ENCODE assay signal across 13 cellular contexts in genomic region chr12:75684678-75685620, GRCh38.
DNase-seq lines count a peak whose midpoint lies in the region; ATAC-seq, FAIRE-seq and TF ChIP-seq lines count a peak whose summit lies in the region.
"Had no signal": no experiment of that assay in that cellular context is flagged by ENCODE, and none has a peak within 500 bp of the region (broad histone marks: within the 10 kb centered on the region; RNA-seq: fewer than 3 reads in every experiment).

No MANE protein-coding gene starts in this region.

- H4K20me1 ChIP-seq in IMR-90 (ENCODE audit: insufficient read depth, low read length) (no peaks in the 10 kb centered on the region), keratinocyte (ENCODE audit: control insufficient read depth, extremely low read depth, insufficient read depth, low read length) (no peaks in the 10 kb centered on the region)

- H2AFZ ChIP-seq in IMR-90 (replicated peaks; ENCODE audit: low read length, poor library complexity) (no peak overlapping the region), keratinocyte (ENCODE audit: control insufficient read depth, low read length) (no peak overlapping the region)

- intact Hi-C loops in IMR-90 (cut with micrococcal nuclease) (loop anchor here (2.0 kb wide), 1 partner anchor 40 kb away; no protein-coding TSS in a partner anchor), dorsolateral prefrontal cortex (cut with DNase I) (no loop called here)

- TF ChIP-seq POLR2A in IMR-90 (IDR thresholded peaks at IDR 0.05; ENCODE audit: low read depth, low read length): no peak

- H3K79me2 ChIP-seq in keratinocyte (ENCODE audit: control insufficient read depth, insufficient read depth, low read length): no peaks in the 10 kb centered on the region

- H3K27me3 ChIP-seq in IMR-90 (ENCODE audit: control insufficient read depth, insufficient read depth, low read length) (no peaks in the 10 kb centered on the region), keratinocyte (ENCODE audit: control insufficient read depth, extremely low read depth, insufficient read depth, low read length) (no peaks in the 10 kb centered on the region), dorsolateral prefrontal cortex (no peaks in the 10 kb centered on the region)

- WGBS in IMR-90 (ENCODE audit: extremely low coverage in 2 of 2, insufficient read length in 1 of 2), 2 experiments: no CpG with 5 or more reads among the region's 5 CpGs

- dilution Hi-C loops in IMR-90 (cut with HindIII; ENCODE audit: low sequenced_read_pairs, unreplicated experiment) (no loop called here), keratinocyte (cut with MboI; ENCODE audit: extremely low pct_ligation_motif_present, low sequenced_read_pairs) (no loop called here)

- H2BK20ac ChIP-seq in IMR-90 (ENCODE audit: low read depth, low read length): peak overlapping the region; percentile 87

- peak overlapping the region; percentile 78 for H2BK120ac ChIP-seq in IMR-90 (ENCODE audit: low read depth, low read length)

- peak overlapping the region; percentile 83; the same call in 1 of the 2 replicates for H4K91ac ChIP-seq in IMR-90 (ENCODE audit: insufficient read depth, low read depth, low read length)

- peak overlapping the region; percentile 51; the same call in 1 of the 2 replicates for H2AK5ac ChIP-seq in IMR-90 (ENCODE audit: low read depth, low read length)

- H3K36me3 Mint-ChIP-seq in chondrocyte (ENCODE audit: low read depth): peaks cover 7% of the 10 kb centered on the region

- peak overlapping the region; percentile 21; the same call in 1 of the 2 replicates for H3K23ac ChIP-seq in IMR-90 (ENCODE audit: low read depth, low read length)

- peaks cover 0 to 6% of the 10 kb centered on the region in 2 experiments; a peak in 2 of 4 replicates for H3K79me1 ChIP-seq in IMR-90 (ENCODE audit: low read depth in 1 of 2, low read length in 2 of 2)

- peak overlapping the region; percentile 7; the same call in 1 of the 2 replicates for H3K9ac ChIP-seq in IMR-90 (ENCODE audit: low read depth, low read length)
- H3K9ac ChIP-seq in keratinocyte (ENCODE audit: control insufficient read depth, extremely low read depth, insufficient read depth, low read length): peak overlapping the region; percentile 63

- no peaks in the 10 kb centered on the region for H3K27me3 Mint-ChIP-seq in chondrocyte (ENCODE audit: low read depth)

- H3K27ac Mint-ChIP-seq in chondrocyte (ENCODE audit: unreplicated experiment): no peak overlapping the region

- H3K4me1 ChIP-seq in IMR-90 (ENCODE audit: control insufficient read depth, insufficient read depth, low read length): peaks cover 4% of the 10 kb centered on the region; the same call in 1 of the 2 replicates
- H3K4me1 ChIP-seq in keratinocyte (ENCODE audit: control insufficient read depth, extremely low read depth, insufficient read depth, low read length): peaks cover 36% of the 10 kb centered on the region

- H2BK15ac ChIP-seq in IMR-90 (ENCODE audit: low read depth, low read length): peak overlapping the region; percentile 54; the same call in 2 of the 3 replicates

- H3K4me3 ChIP-seq in IMR-90 (ENCODE audit: insufficient read depth, low read depth, low read length): peak overlapping the region; percentile 14; the same call in 1 of the 2 replicates
- peak overlapping the region in 1 of 3 experiments; percentile 12 for H3K4me3 ChIP-seq in keratinocyte (ENCODE audit: control insufficient read depth in 2 of 3, extremely low read depth in 1 of 3, insufficient read depth in 2 of 3, low read depth in 1 of 3, low read length in 3 of 3)
- H3K4me3 ChIP-seq in dorsolateral prefrontal cortex: no peak overlapping the region

- H3K9me1 ChIP-seq in IMR-90 (ENCODE audit: insufficient read depth, low read length) (peaks cover 3% of the 10 kb centered on the region), keratinocyte (ENCODE audit: control insufficient read depth, extremely low read depth, insufficient read depth, low read length) (no peaks in the 10 kb centered on the region)

- H3K36me3 ChIP-seq in IMR-90 (ENCODE audit: control insufficient read depth, insufficient read depth, low read length) (no peaks in the 10 kb centered on the region), keratinocyte (ENCODE audit: control insufficient read depth in 2 of 2, extremely low read depth in 1 of 2, insufficient read depth in 2 of 2, low read length in 2 of 2) (peaks cover 0 to 4% of the 10 kb centered on the region in 2 experiments)

- H3K4ac ChIP-seq in IMR-90 (ENCODE audit: low read depth, low read length): peak overlapping the region; percentile 76; the same call in 1 of the 2 replicates

- CTCF ChIA-PET in IMR-90 (lab: Yijun Ruan, JAX): no interaction called here

- peak overlapping the region; percentile 77 for H4K5ac ChIP-seq in IMR-90 (ENCODE audit: low read depth, low read length)

- in situ Hi-C loops in IMR-90 (cut with MboI; ENCODE audit: low sequenced_read_pairs): no loop called here

- H3K27ac ChIP-seq in IMR-90 (ENCODE audit: insufficient read depth, low read length) (peak overlapping the region; percentile 85), keratinocyte (ENCODE audit: control insufficient read depth, insufficient read depth, low read length) (peak overlapping the region; percentile 93), dorsolateral prefrontal cortex (no peak overlapping the region)
- H3K27ac ChIP-seq: C4-2B had no signal

- H4K8ac ChIP-seq in IMR-90 (ENCODE audit: low read depth in 2 of 2, low read length in 2 of 2): peak overlapping the region in 1 of 2 experiments; percentile 81; a peak in 3 of 4 replicates

- peaks cover 3% of the 10 kb centered on the region for H3K9me3 Mint-ChIP-seq in chondrocyte (ENCODE audit: low read depth)

- H2BK5ac ChIP-seq in IMR-90 (ENCODE audit: low read depth, low read length, poor library complexity, severe bottlenecking): peak overlapping the region; percentile 96

- peak overlapping the region; percentile 51 for H3K14ac ChIP-seq in IMR-90 (replicated peaks; ENCODE audit: low read depth, low read length)

- no peak overlapping the region for H3K4me3 Mint-ChIP-seq in chondrocyte (ENCODE audit: unreplicated experiment)

- DNase-seq in AG08396 (ENCODE audit: low spot score): peak; percentile 16
- peak; percentile 86 for DNase-seq in IMR-90
- DNase-seq in amniotic epithelial cell (ENCODE audit: low read depth): peak; percentile 99
- DNase-seq in keratinocyte (ENCODE audit: low read depth, low spot score): peak; percentile 89
- no peak for DNase-seq in dorsolateral prefrontal cortex
- DNase-seq in GM19238 (ENCODE audit: insufficient read length, low spot score): no peak
- no peak for DNase-seq in chondrocyte (ENCODE audit: low spot score)
- DNase-seq: caudate nucleus, NCI-H1092 treated with DMSO at 0.1 percent for 48 hours, T-helper 9 cell had no signal

- no peak for TF ChIP-seq CTCF in IMR-90 (conservative IDR thresholded peaks at IDR 0.05; ENCODE audit: low read depth, low read length)
- TF ChIP-seq CTCF in keratinocyte (optimal IDR thresholded peaks at IDR 0.05 in 1 of 3, IDR thresholded peaks at IDR 0.05 in 1 of 3, conservative IDR thresholded peaks at IDR 0.05 in 1 of 3; ENCODE audit: extremely low read depth in 1 of 3, insufficient read depth in 2 of 3, low read length in 3 of 3): no peak
- TF ChIP-seq CTCF in dorsolateral prefrontal cortex (IDR thresholded peaks at IDR 0.05 in 54 of 56, conservative IDR thresholded peaks at IDR 0.05 in 2 of 56; ENCODE audit: low read depth in 1 of 56, partially characterized antibody in 56 of 56): no peak
- no peak for TF ChIP-seq CTCF in chondrocyte (IDR thresholded peaks at IDR 0.05)

- H3K4me1 Mint-ChIP-seq in chondrocyte (ENCODE audit: low read depth): peaks cover 11% of the 10 kb centered on the region

- TF ChIP-seq RAD21 in IMR-90 (IDR thresholded peaks at IDR 0.05; ENCODE audit: low read length): peak; percentile 9; the same call in 1 of the 2 replicates

- FAIRE-seq in keratinocyte (lab: Jason Lieb, UNC): peak; percentile 97
- FAIRE-seq: frontal cortex had no signal

- peak overlapping the region; percentile 61; the same call in 1 of the 2 replicates for H3K4me2 ChIP-seq in IMR-90 (ENCODE audit: low read depth, low read length)
- peak overlapping the region; percentile 64 for H3K4me2 ChIP-seq in keratinocyte (ENCODE audit: control insufficient read depth, extremely low read depth, insufficient read depth, low read depth, low read length)

- BruUV-seq in IMR-90 (replicated peaks; lab: Mats Ljungman, UMichigan): TSS peak; percentile 99

- H3K9me3 ChIP-seq in IMR-90 (ENCODE audit: control insufficient read depth, insufficient read depth, low read length): no peaks in the 10 kb centered on the region
- H3K9me3 ChIP-seq in keratinocyte (ENCODE audit: control insufficient read depth, low read depth, low read length): no peaks in the 10 kb centered on the region

- H2AK9ac ChIP-seq in IMR-90 (replicated peaks; ENCODE audit: low read depth, low read length, poor library complexity): no peak overlapping the region

- peak; percentile 84 for ATAC-seq in IMR-90 (ENCODE audit: low read depth)
- no peak for ATAC-seq in GM21360 (IDR thresholded peaks at IDR 0.05; ENCODE audit: unreplicated experiment)

- H3K18ac ChIP-seq in IMR-90 (ENCODE audit: low read depth, low read length): peak overlapping the region; percentile 84

- peak overlapping the region; percentile 78 for H3K56ac ChIP-seq in IMR-90 (ENCODE audit: extremely low read depth, insufficient read depth, low read length)

- POLR2A ChIA-PET in IMR-90 (lab: Charles Lee; ENCODE audit: unreplicated experiment): no interaction called here

TF ChIP-seq in IMR-90, 13 proteins besides CTCF, POLR2A, EP300 and RAD21:
- TF ChIP-seq SMC3 (IDR thresholded peaks at IDR 0.05; ENCODE audit: low read depth, low read length): peak; percentile 13; the same call in 1 of the 2 replicates
- TF ChIP-seq CEBPB (IDR thresholded peaks at IDR 0.05; ENCODE audit: low read depth, low read length): peak; percentile 76
- TF ChIP-seq MAZ (IDR thresholded peaks at IDR 0.05; ENCODE audit: borderline replicate concordance, low read depth, low read length): no peak
- no peak for TF ChIP-seq NFE2L2 (IDR thresholded peaks at IDR 0.05; ENCODE audit: low read depth, low read length)
- 0 out of 2 replicates have a peak, but pooled peaks have one; percentile 7 for TF ChIP-seq BHLHE40 (IDR thresholded peaks at IDR 0.05; ENCODE audit: low read depth, low read length)
- no peak for TF ChIP-seq CHD1 (IDR thresholded peaks at IDR 0.05; ENCODE audit: low read depth, low read length)
- no peak for TF ChIP-seq ELK1 (IDR thresholded peaks at IDR 0.05; ENCODE audit: borderline replicate concordance, low read depth, low read length)

Comparison
In these comparisons a context has a peak if more than half of its experiments do, and no peak if none do; other contexts are left out.
1. DNase-seq: peak in AG08396 (single experiment), IMR-90 (single experiment), amniotic epithelial cell (single experiment) and keratinocyte (single experiment); none in dorsolateral prefrontal cortex (0 of 10), GM19238 (single experiment) and chondrocyte (single experiment).
2. H3K27ac ChIP-seq: peak in IMR-90 (single experiment) and keratinocyte (single experiment); none in dorsolateral prefrontal cortex (0 of 59).